In the genomic region with DNA sequence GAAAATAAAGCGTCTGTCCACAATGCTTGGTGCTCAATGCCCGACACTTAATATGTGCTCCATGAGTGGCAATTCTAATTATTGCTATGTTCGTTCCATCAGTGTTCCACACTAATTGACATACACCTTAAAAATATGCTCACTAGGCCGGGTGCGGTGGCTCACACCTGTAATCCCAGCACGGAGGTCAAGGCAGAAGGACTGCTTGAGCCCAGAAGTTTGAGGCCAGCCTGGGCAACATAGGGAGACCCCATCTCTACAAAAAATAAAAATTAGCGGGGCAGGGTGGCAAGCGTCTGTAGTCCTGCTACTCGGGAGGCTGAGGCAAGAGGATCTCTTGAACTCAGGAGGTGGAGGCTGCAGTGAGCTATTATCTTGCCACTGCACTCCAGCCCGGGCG, we compare ENCODE assay signal across 8 cellular contexts. TPM values are rescaled to one million over a fixed set of nuclear protein-coding genes. Genes with fewer than 3 reads are reported as not detected.
DNase-seq lines count a peak whose midpoint lies in the region; ATAC-seq, FAIRE-seq and TF ChIP-seq lines count a peak whose summit lies in the region.

No MANE protein-coding gene starts in this region.

- intact Hi-C loops in lower lobe of right lung (cut with DNase I): no loop called here

- H3K27me3 ChIP-seq in lower lobe of right lung (ENCODE audit: low read depth): no peaks in the 10 kb centered on the region
- H3K27me3 ChIP-seq in thymus (ENCODE audit: control insufficient read depth, insufficient read depth): no peaks in the 10 kb centered on the region

- peaks cover 21% of the 10 kb centered on the region for H3K4me1 ChIP-seq in lower lobe of right lung
- H3K4me1 ChIP-seq in thymus (ENCODE audit: control insufficient read depth, insufficient read depth, low read length): peaks cover 9% of the 10 kb centered on the region

- ATAC-seq in activated naive CD8-positive, alpha-beta T cell treated with anti-CD3 and anti-CD28 coated beads, Interleukin-2, amount 50 U/mL, for 24 hours: no peak
- no peak for ATAC-seq in lower lobe of right lung
- no peak for ATAC-seq in GM18505 (IDR thresholded peaks at IDR 0.05; ENCODE audit: unreplicated experiment)

- no peaks in the 10 kb centered on the region for H3K9me3 ChIP-seq in lower lobe of right lung
- H3K9me3 ChIP-seq in thymus (ENCODE audit: control insufficient read depth): no peaks in the 10 kb centered on the region

- peaks cover 36% of the 10 kb centered on the region for H3K4me1 Mint-ChIP-seq in activated T-cell treated with anti-CD3 and anti-CD28 coated beads, Interleukin-2, amount 50 U/mL, for 24 hours (ENCODE audit: low read depth)
- H3K4me1 Mint-ChIP-seq in activated naive CD8-positive, alpha-beta T cell treated with anti-CD3 and anti-CD28 coated beads, Interleukin-2, amount 50 U/mL, for 24 hours: peaks cover 40% of the 10 kb centered on the region

- POLR2A ChIA-PET in GM10248 (lab: Yijun Ruan, JAX): no interaction called here

- H3K27ac ChIP-seq in lower lobe of right lung (peak overlapping the region; percentile 87), thymus (ENCODE audit: low read depth) (no peak overlapping the region)

- H3K36me3 ChIP-seq in lower lobe of right lung (no peaks in the 10 kb centered on the region), thymus (ENCODE audit: control insufficient read depth, insufficient read depth) (no peaks in the 10 kb centered on the region)

- DNase-seq in activated T-cell treated with anti-CD3 and anti-CD28 coated beads, Interleukin-2, amount 50 U/mL, for 24 hours: no peak
- DNase-seq in activated T-cell treated with anti-CD3 and anti-CD28 coated beads for 4 hours (no peak), lower lobe of right lung (no peak), RCC 7860 (ENCODE audit: low spot score) (no peak), GM10248 (ENCODE audit: extremely low spot score) (no peak)
- DNase-seq in activated naive CD8-positive, alpha-beta T cell treated with anti-CD3 and anti-CD28 coated beads, Interleukin-2, amount 50 U/mL, for 24 hours: no peak

- H3K27me3 Mint-ChIP-seq in activated T-cell treated with anti-CD3 and anti-CD28 coated beads, Interleukin-2, amount 50 U/mL, for 24 hours: no peaks in the 10 kb centered on the region
- no peaks in the 10 kb centered on the region for H3K27me3 Mint-ChIP-seq in activated naive CD8-positive, alpha-beta T cell treated with anti-CD3 and anti-CD28 coated beads, Interleukin-2, amount 50 U/mL, for 24 hours

- 96% methylated on average over 11 of the region's 11 CpGs for WGBS in thymus

- TF ChIP-seq CTCF in lower lobe of right lung (IDR thresholded peaks at IDR 0.05): no peak
- no peak for TF ChIP-seq CTCF in GM10248 (IDR thresholded peaks at IDR 0.05; ENCODE audit: control extremely low read depth, extremely low read depth, low read depth, missing control alignments)

- no peaks in the 10 kb centered on the region for H3K9me3 Mint-ChIP-seq in activated T-cell treated with anti-CD3 and anti-CD28 coated beads, Interleukin-2, amount 50 U/mL, for 24 hours
- no peaks in the 10 kb centered on the region for H3K9me3 Mint-ChIP-seq in activated naive CD8-positive, alpha-beta T cell treated with anti-CD3 and anti-CD28 coated beads, Interleukin-2, amount 50 U/mL, for 24 hours

- H3K4me3 ChIP-seq in lower lobe of right lung (peak overlapping the region; percentile 96), thymus (ENCODE audit: low read length) (peak overlapping the region; percentile 87)

- FAIRE-seq in RCC 7860 (lab: Jason Lieb, UNC): no peak

- H3K36me3 Mint-ChIP-seq in activated T-cell treated with anti-CD3 and anti-CD28 coated beads, Interleukin-2, amount 50 U/mL, for 24 hours (ENCODE audit: low read depth): peaks cover 5% of the 10 kb centered on the region
- H3K36me3 Mint-ChIP-seq in activated naive CD8-positive, alpha-beta T cell treated with anti-CD3 and anti-CD28 coated beads, Interleukin-2, amount 50 U/mL, for 24 hours (ENCODE audit: low read depth): no peaks in the 10 kb centered on the region

- H3K27ac Mint-ChIP-seq in activated T-cell treated with anti-CD3 and anti-CD28 coated beads, Interleukin-2, amount 50 U/mL, for 24 hours: peak overlapping the region; percentile 87
- peak overlapping the region; percentile 71 for H3K27ac Mint-ChIP-seq in activated naive CD8-positive, alpha-beta T cell treated with anti-CD3 and anti-CD28 coated beads, Interleukin-2, amount 50 U/mL, for 24 hours

- CTCF ChIA-PET in GM10248 (lab: Yijun Ruan, JAX): interaction anchor here (0.9 to 1.6 kb wide), 2 partner anchors 61 to 185 kb away, joined by 3 to 7 read pairs; no protein-coding TSS in a partner anchor

- TF ChIP-seq POLR2A in GM18505 (IDR thresholded peaks at IDR 0.05; ENCODE audit: borderline replicate concordance, extremely low read depth, insufficient read depth, insufficient read length): no peak

- peak overlapping the region; percentile 80 for H3K4me3 Mint-ChIP-seq in activated T-cell treated with anti-CD3 and anti-CD28 coated beads, Interleukin-2, amount 50 U/mL, for 24 hours
- peak overlapping the region; percentile 97 for H3K4me3 Mint-ChIP-seq in activated naive CD8-positive, alpha-beta T cell treated with anti-CD3 and anti-CD28 coated beads, Interleukin-2, amount 50 U/mL, for 24 hours

RNA-seq across cellular contexts. Expression of a gene that starts 0.6 kb away (rescaled TPM):
- 54.8 TPM for total RNA-seq in lower lobe of right lung
- 19.3 TPM for polyA plus RNA-seq in thymus

RNA-seq across cellular contexts. Expression of a gene that starts 26.5 kb away (rescaled TPM):
- total RNA-seq in lower lobe of right lung: 896 TPM
- polyA plus RNA-seq in thymus: 3,437 TPM

RNA-seq across cellular contexts. Expression of a gene that starts 35.9 kb away (rescaled TPM):
- 87.5 TPM for total RNA-seq in lower lobe of right lung
- polyA plus RNA-seq in thymus: 24.4 TPM
